Comparison of ENCODE assay signal across 14 cellular contexts in genomic region chr12:68962855-68963455, GRCh38. TPM values are rescaled to one million over a fixed set of nuclear protein-coding genes. Genes with fewer than 3 reads are reported as not detected.
DNase-seq lines count a peak whose midpoint lies in the region; ATAC-seq, FAIRE-seq and TF ChIP-seq lines count a peak whose summit lies in the region.
"Had no signal": no experiment of that assay in that cellular context is flagged by ENCODE, and none has a peak within 500 bp of the region (broad histone marks: within the 10 kb centered on the region; RNA-seq: fewer than 3 reads in every experiment).

No MANE protein-coding gene starts in this region.

- H3K27ac Mint-ChIP-seq in activated T-cell treated with anti-CD3 and anti-CD28 coated beads, Interleukin-2, amount 50 U/mL, for 24 hours: peak overlapping the region; percentile 88

- no peak for FAIRE-seq in small intestine (lab: Jason Lieb, UNC)
- no peak for FAIRE-seq in kidney (lab: Jason Lieb, UNC)
- FAIRE-seq: A549 had no signal

- H4K20me1 ChIP-seq in OCI-LY3 (ENCODE audit: insufficient read depth, low read length) (no peaks in the 10 kb centered on the region), osteoblast (ENCODE audit: insufficient read depth, low read length) (no peaks in the 10 kb centered on the region)

- H2AFZ ChIP-seq in OCI-LY3 (ENCODE audit: low read depth, low read length) (peak overlapping the region; percentile 18; the same call in 1 of the 2 replicates), osteoblast (ENCODE audit: low read length) (no peak overlapping the region)

- WGBS in esophagus squamous epithelium, 2 donors: 60 to 74% methylated on average over 4 of the region's 4 CpGs
- WGBS in small intestine, 3 donors: 50 to 73% (median 54%) methylated on average over 4 of the region's 4 CpGs

- intact Hi-C loops in esophagus squamous epithelium (cut with DNase I): no loop called here
- intact Hi-C loops in kidney (cut with DNase I): no loop called here

- H3K79me2 ChIP-seq in OCI-LY3 (ENCODE audit: low read length): no peaks in the 10 kb centered on the region
- no peaks in the 10 kb centered on the region for H3K79me2 ChIP-seq in osteoblast (ENCODE audit: insufficient read depth, low read length)

- no peaks in the 10 kb centered on the region for H3K36me3 Mint-ChIP-seq in activated T-cell treated with anti-CD3 and anti-CD28 coated beads, Interleukin-2, amount 50 U/mL, for 24 hours (ENCODE audit: low read depth)
- H3K36me3 Mint-ChIP-seq in activated T-cell treated with anti-CD3 and anti-CD28 coated beads, Interleukin-2, amount 50 U/mL, for 4 hours (ENCODE audit: insufficient read depth): no peaks in the 10 kb centered on the region

- H3K27me3 Mint-ChIP-seq in activated T-cell treated with anti-CD3 and anti-CD28 coated beads, Interleukin-2, amount 50 U/mL, for 24 hours: no peaks in the 10 kb centered on the region
- no peaks in the 10 kb centered on the region for H3K27me3 Mint-ChIP-seq in activated T-cell treated with anti-CD3 and anti-CD28 coated beads, Interleukin-2, amount 50 U/mL, for 4 hours (ENCODE audit: low read depth)

- H3K4me1 ChIP-seq in OCI-LY3 (ENCODE audit: low read length) (peaks cover 73% of the 10 kb centered on the region), esophagus squamous epithelium (peaks cover 3 to 29% (median 9%) of the 10 kb centered on the region in 3 donors), small intestine (ENCODE audit: control insufficient read depth in 2 of 2, insufficient read depth in 1 of 2, low read depth in 1 of 2, low read length in 1 of 2) (no peaks in the 10 kb centered on the region), osteoblast (ENCODE audit: insufficient read depth, low read length) (peaks cover 3% of the 10 kb centered on the region), kidney (ENCODE audit: control insufficient read depth in 1 of 2, insufficient read depth in 1 of 2, low read depth in 1 of 2, low read length in 2 of 2) (peaks cover 0 to 2% of the 10 kb centered on the region in 2 donors)
- H3K4me1 ChIP-seq: A549, uterus had no signal

- H3K4me2 ChIP-seq in OCI-LY3 (ENCODE audit: low read length) (peak overlapping the region; percentile 16), osteoblast (ENCODE audit: insufficient read depth, low read length) (no peak overlapping the region)
- H3K4me2 ChIP-seq: A549 had no signal

- peaks cover 62% of the 10 kb centered on the region for H3K4me1 Mint-ChIP-seq in activated T-cell treated with anti-CD3 and anti-CD28 coated beads, Interleukin-2, amount 50 U/mL, for 24 hours (ENCODE audit: low read depth)
- peaks cover 57% of the 10 kb centered on the region for H3K4me1 Mint-ChIP-seq in activated T-cell treated with anti-CD3 and anti-CD28 coated beads, Interleukin-2, amount 50 U/mL, for 4 hours (ENCODE audit: low read depth)

- no peak for TF ChIP-seq POLR2A in esophagus squamous epithelium (IDR thresholded peaks at IDR 0.05)

- H3K27ac ChIP-seq in OCI-LY3 (ENCODE audit: low read length) (peak overlapping the region; percentile 79), esophagus squamous epithelium (peak overlapping the region in 3 of 4 donors; percentile 38 to 60 (median 59)), small intestine (ENCODE audit: low read depth in 1 of 2, low read length in 1 of 2) (no peak overlapping the region), osteoblast (ENCODE audit: low read depth, low read length) (no peak overlapping the region), kidney (ENCODE audit: low read depth in 2 of 2, low read length in 2 of 2) (no peak overlapping the region)
- H3K27ac ChIP-seq: A549, uterus had no signal

- no peak for DNase-seq in activated T-cell treated with anti-CD3 and anti-CD28 coated beads, Interleukin-2, amount 50 U/mL, for 24 hours
- no peak for DNase-seq in activated T-cell treated with anti-CD3 and anti-CD28 coated beads, Interleukin-2, amount 50 U/mL, for 4 hours
- DNase-seq in esophagus squamous epithelium (lab: John Stamatoyannopoulos, UW) (no peak), small intestine (peak; percentile 25), amniotic stem cell (lab: John Stamatoyannopoulos, UW) (no peak), osteoblast (ENCODE audit: insufficient read length, low spot score, missing footprints) (no peak), kidney (no peak)
- DNase-seq: activated gamma-delta T cell, cortex of kidney, glutamatergic neuron, left cardiac atrium, uterus had no signal

- peaks cover 22% of the 10 kb centered on the region for H3K9me3 Mint-ChIP-seq in activated T-cell treated with anti-CD3 and anti-CD28 coated beads, Interleukin-2, amount 50 U/mL, for 24 hours
- peaks cover 7% of the 10 kb centered on the region for H3K9me3 Mint-ChIP-seq in activated T-cell treated with anti-CD3 and anti-CD28 coated beads, Interleukin-2, amount 50 U/mL, for 4 hours

- no peak overlapping the region for H3K4me3 ChIP-seq in OCI-LY3 (ENCODE audit: low read length)
- no peak overlapping the region for H3K4me3 ChIP-seq in esophagus squamous epithelium
- no peak overlapping the region for H3K4me3 ChIP-seq in small intestine (ENCODE audit: low read depth in 1 of 2, low read length in 2 of 2)
- no peak overlapping the region for H3K4me3 ChIP-seq in osteoblast (ENCODE audit: insufficient read depth, low read length)
- no peak overlapping the region for H3K4me3 ChIP-seq in kidney (ENCODE audit: low read length in 2 of 2)
- H3K4me3 ChIP-seq: A549, uterus had no signal

- H3K9me3 ChIP-seq in OCI-LY3 (ENCODE audit: insufficient read depth, low read length) (no peaks in the 10 kb centered on the region), esophagus squamous epithelium (no peaks in the 10 kb centered on the region), small intestine (ENCODE audit: control insufficient read depth, low read depth) (no peaks in the 10 kb centered on the region), osteoblast (ENCODE audit: low read depth, low read length) (no peaks in the 10 kb centered on the region), kidney (ENCODE audit: control insufficient read depth in 1 of 2, low read length in 2 of 2) (no peaks in the 10 kb centered on the region)
- H3K9me3 ChIP-seq: A549, uterus had no signal

- no peak for TF ChIP-seq CTCF in OCI-LY3 (IDR thresholded peaks at IDR 0.05; ENCODE audit: low read depth, low read length)
- TF ChIP-seq CTCF in esophagus squamous epithelium (IDR thresholded peaks at IDR 0.05): no peak
- TF ChIP-seq CTCF in osteoblast (IDR thresholded peaks at IDR 0.05; ENCODE audit: extremely low read depth, low read depth, low read length): no peak
- TF ChIP-seq CTCF in kidney (IDR thresholded peaks at IDR 0.05; ENCODE audit: borderline replicate concordance, extremely low read depth, insufficient read depth): no peak

- peak overlapping the region; percentile 20; the same call in 1 of the 2 replicates for H3K9ac ChIP-seq in OCI-LY3 (ENCODE audit: low read length)
- no peak overlapping the region for H3K9ac ChIP-seq in kidney (ENCODE audit: low read length in 2 of 2)

- H3K36me3 ChIP-seq in OCI-LY3 (replicated peaks; ENCODE audit: low read depth, low read length) (no peaks in the 10 kb centered on the region), esophagus squamous epithelium (no peaks in the 10 kb centered on the region), small intestine (ENCODE audit: control insufficient read depth in 2 of 2, insufficient read depth in 2 of 2, low read length in 2 of 2) (no peaks in the 10 kb centered on the region), osteoblast (ENCODE audit: insufficient read depth, low read length) (no peaks in the 10 kb centered on the region), kidney (ENCODE audit: control insufficient read depth in 1 of 2, insufficient read depth in 2 of 2, low read length in 2 of 2) (no peaks in the 10 kb centered on the region)
- H3K36me3 ChIP-seq: uterus had no signal

- ATAC-seq in activated T-cell treated with anti-CD3 and anti-CD28 coated beads, Interleukin-2, amount 50 U/mL, for 4 hours: no peak
- ATAC-seq: A549 had no signal

- H3K27me3 ChIP-seq in OCI-LY3 (ENCODE audit: low read depth, low read length): no peaks in the 10 kb centered on the region
- no peaks in the 10 kb centered on the region for H3K27me3 ChIP-seq in esophagus squamous epithelium
- H3K27me3 ChIP-seq in small intestine (ENCODE audit: control insufficient read depth in 2 of 2, insufficient read depth in 2 of 2, low read length in 2 of 2): no peaks in the 10 kb centered on the region
- H3K27me3 ChIP-seq in osteoblast (ENCODE audit: insufficient read depth, low read length): no peaks in the 10 kb centered on the region
- H3K27me3 ChIP-seq: uterus had no signal

- H3K4me3 Mint-ChIP-seq in activated T-cell treated with anti-CD3 and anti-CD28 coated beads, Interleukin-2, amount 50 U/mL, for 24 hours: no peak overlapping the region
- no peak overlapping the region for H3K4me3 Mint-ChIP-seq in activated T-cell treated with anti-CD3 and anti-CD28 coated beads, Interleukin-2, amount 50 U/mL, for 4 hours

RNA-seq across cellular contexts. Expression of gene CPM, which starts 30.0 kb away (rescaled TPM):
- 100 to 1,000 TPM in 1 of 3 donors, 10 to 100 TPM in 2; 55.3 to 101 (median 56.2) TPM for total RNA-seq in activated T-cell treated with anti-CD3 and anti-CD28 coated beads, Interleukin-2, amount 50 U/mL, for 4 hours
- total RNA-seq in esophagus squamous epithelium (10 to 100 TPM; 10.9 to 35.5 (median 20.6) TPM), osteoblast (1.8 and 3.6 TPM in 2 replicates), kidney (144 TPM)
- polyA plus RNA-seq in small intestine (1 to 10 TPM in 2 of 3 donors, under 1 TPM in 1; 0.45 to 7.9 (median 1.1) TPM), kidney (ENCODE audit: insufficient read depth, low read depth, low replicate concordance) (35.7 TPM)

Comparison
In these comparisons a context has a peak if more than half of its experiments do, and no peak if none do; other contexts are left out.
1. H3K27ac ChIP-seq: peak in OCI-LY3 (single experiment) and esophagus squamous epithelium (3 of 4); none in small intestine (0 of 2), osteoblast (single experiment) and kidney (0 of 2).